In the genomic region with DNA sequence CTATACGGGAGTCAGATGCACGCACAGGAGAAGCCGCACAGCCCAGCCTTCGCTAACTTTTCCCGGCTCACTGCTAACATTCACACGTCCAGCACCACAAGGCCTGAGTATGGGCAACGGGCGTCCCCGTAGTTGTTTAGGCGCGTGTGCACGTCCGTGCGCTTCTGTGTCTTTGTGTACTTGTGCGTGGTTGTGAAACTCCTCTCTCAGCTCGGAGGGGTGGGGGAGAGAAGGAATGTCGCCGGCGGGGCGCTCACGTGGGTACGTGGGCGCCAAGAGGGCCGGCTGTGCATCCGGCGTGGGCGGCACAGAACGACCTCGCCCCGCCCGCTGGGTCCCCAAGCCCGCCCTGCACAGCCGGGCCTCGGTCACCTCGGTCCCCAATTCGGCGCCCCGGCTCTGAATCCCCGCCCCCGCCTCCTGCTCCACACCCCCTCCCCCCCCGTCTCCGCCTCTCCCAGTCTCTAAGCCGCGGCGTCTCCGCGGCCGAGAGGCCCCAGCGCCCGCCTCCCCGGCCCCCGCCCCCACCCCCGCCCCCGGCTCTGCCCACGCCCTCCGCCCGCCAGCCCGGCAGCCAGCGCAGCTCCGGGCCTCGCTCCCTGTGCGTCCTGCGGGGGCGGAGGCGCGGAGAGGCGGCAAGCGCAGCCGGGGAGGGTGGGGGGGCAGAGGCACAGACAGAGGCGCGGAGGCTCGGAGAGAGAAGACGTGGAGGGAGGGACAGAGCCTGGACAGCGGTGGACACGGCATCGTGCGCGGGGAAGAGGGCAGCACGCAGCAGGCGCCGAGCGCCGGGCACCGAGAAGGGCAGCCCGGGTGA, we compare ENCODE assay signal across 1 cellular context.
TF ChIP-seq lines count a peak whose summit lies in the region.

Gene NAB2 (plus strand): TSS at position 673 of the 817 bp plus-strand sequence. CDS start 158 bp downstream, outside the sequence.

TF ChIP-seq in K562, 482 proteins besides CTCF, POLR2A, EP300 and RAD21 (continued from another document and continues in another):
- TF ChIP-seq ILK (tag; IDR thresholded peaks at IDR 0.05; ENCODE audit: borderline replicate concordance, low read depth) (no peak), ZNF444 (CRISPR knock-in tag; IDR thresholded peaks at IDR 0.05) (no peak), ZC3H8 (IDR thresholded peaks at IDR 0.05) (no peak), MTA3 (IDR thresholded peaks at IDR 0.05; ENCODE audit: borderline replicate concordance) (peak; percentile 77), HDAC3 (IDR thresholded peaks at IDR 0.05; ENCODE audit: borderline replicate concordance, partially characterized antibody) (no peak), ZNF311 (CRISPR knock-in tag; IDR thresholded peaks at IDR 0.05) (no peak; the same call in 1 of the 2 replicates), RBBP5 (IDR thresholded peaks at IDR 0.05; ENCODE audit: borderline replicate concordance, insufficient read depth, low read length, poor library complexity, severe bottlenecking) (peak; percentile 69), KLF6 (CRISPR knock-in tag; IDR thresholded peaks at IDR 0.05; ENCODE audit: borderline replicate concordance) (no peak), RNF2 (IDR thresholded peaks at IDR 0.05) (peak; percentile 81), ZNF778 (CRISPR knock-in tag; IDR thresholded peaks at IDR 0.05) (no peak), SIX5 (IDR thresholded peaks at IDR 0.05; ENCODE audit: borderline replicate concordance in 1 of 2, insufficient read depth in 1 of 2, low read depth in 1 of 2, low read length in 2 of 2) (no peak), HEY1 (CRISPR knock-in tag; IDR thresholded peaks at IDR 0.05; ENCODE audit: borderline replicate concordance) (no peak), BACH1 (tag; IDR thresholded peaks at IDR 0.05) (no peak), POLR2AphosphoS2 (IDR thresholded peaks at IDR 0.05; ENCODE audit: low read length) (no peak), RCOR1 (IDR thresholded peaks at IDR 0.05; ENCODE audit: borderline replicate concordance in 1 of 2, low read depth in 2 of 2, low read length in 2 of 2) (peak in 1 of 2 experiments; percentile 16; a peak in 2 of 4 replicates), HOMEZ (CRISPR knock-in tag; IDR thresholded peaks at IDR 0.05) (peak; percentile 32; the same call in 1 of the 2 replicates), BMI1 (IDR thresholded peaks at IDR 0.05; ENCODE audit: low read length) (no peak), TCFL5 (CRISPR knock-in tag; conservative IDR thresholded peaks at IDR 0.05) (no peak), NEUROD1 (IDR thresholded peaks at IDR 0.05; ENCODE audit: borderline replicate concordance, low read depth, low read length, partially characterized antibody) (peak; percentile 48), ZNF316 (IDR thresholded peaks at IDR 0.05) (no peak), POLR2H (tag; IDR thresholded peaks at IDR 0.05; ENCODE audit: low read depth) (no peak), YY1 (IDR thresholded peaks at IDR 0.05; ENCODE audit: borderline replicate concordance in 1 of 3, control insufficient read depth in 1 of 3, extremely low read depth in 1 of 3, insufficient read depth in 3 of 3, insufficient read length in 1 of 3, insufficient replicate concordance in 2 of 3, low read depth in 1 of 3, low read length in 2 of 3) (peak in 1 of 3 experiments; percentile 58), LEF1 (IDR thresholded peaks at IDR 0.05) (peak; percentile 54), ZNF140 (CRISPR knock-in tag; IDR thresholded peaks at IDR 0.05) (no peak), PTBP1 (IDR thresholded peaks at IDR 0.05; ENCODE audit: low read depth, low read length) (no peak), FOXK1 (CRISPR knock-in tag; IDR thresholded peaks at IDR 0.05; ENCODE audit: borderline replicate concordance) (no peak), PHTF2 (CRISPR knock-in tag; IDR thresholded peaks at IDR 0.05) (no peak), MEF2A (IDR thresholded peaks at IDR 0.05; ENCODE audit: control insufficient read depth, low read depth, low read length) (no peak), CHCHD3 (CRISPR knock-in tag; IDR thresholded peaks at IDR 0.05) (no peak), FOXP4 (CRISPR knock-in tag; IDR thresholded peaks at IDR 0.05; ENCODE audit: borderline replicate concordance) (no peak), ZBTB26 (CRISPR knock-in tag; IDR thresholded peaks at IDR 0.05) (no peak), SIN3A (IDR thresholded peaks at IDR 0.05; ENCODE audit: borderline replicate concordance in 2 of 2, control insufficient read depth in 1 of 2, low read depth in 2 of 2, low read length in 2 of 2) (peak; percentile 38 to 50; a peak in 2 of 4 replicates), ZNF347 (CRISPR knock-in tag; IDR thresholded peaks at IDR 0.05; ENCODE audit: low read depth) (no peak), NKRF (IDR thresholded peaks at IDR 0.05; ENCODE audit: borderline replicate concordance) (peak; percentile 81; the same call in 1 of the 2 replicates), TRIM25 (IDR thresholded peaks at IDR 0.05; ENCODE audit: borderline replicate concordance) (no peak; the same call in 1 of the 2 replicates), KAT7 (CRISPR knock-in tag; IDR thresholded peaks at IDR 0.05; ENCODE audit: borderline replicate concordance) (no peak), SMARCA5 (IDR thresholded peaks at IDR 0.05) (peak; percentile 43; the same call in 1 of the 2 replicates)
- TF ChIP-seq, protein P1, sequence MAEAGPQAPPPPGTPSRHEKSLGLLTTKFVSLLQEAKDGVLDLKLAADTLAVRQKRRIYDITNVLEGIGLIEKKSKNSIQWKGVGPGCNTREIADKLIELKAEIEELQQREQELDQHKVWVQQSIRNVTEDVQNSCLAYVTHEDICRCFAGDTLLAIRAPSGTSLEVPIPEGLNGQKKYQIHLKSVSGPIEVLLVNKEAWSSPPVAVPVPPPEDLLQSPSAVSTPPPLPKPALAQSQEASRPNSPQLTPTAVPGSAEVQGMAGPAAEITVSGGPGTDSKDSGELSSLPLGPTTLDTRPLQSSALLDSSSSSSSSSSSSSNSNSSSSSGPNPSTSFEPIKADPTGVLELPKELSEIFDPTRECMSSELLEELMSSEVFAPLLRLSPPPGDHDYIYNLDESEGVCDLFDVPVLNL (CRISPR knock-in tag; IDR thresholded peaks at IDR 0.05; ENCODE audit: low read depth), result 0 out of 2 replicates have a peak, but pooled peaks have one; percentile 50
- TF ChIP-seq, protein P2, sequence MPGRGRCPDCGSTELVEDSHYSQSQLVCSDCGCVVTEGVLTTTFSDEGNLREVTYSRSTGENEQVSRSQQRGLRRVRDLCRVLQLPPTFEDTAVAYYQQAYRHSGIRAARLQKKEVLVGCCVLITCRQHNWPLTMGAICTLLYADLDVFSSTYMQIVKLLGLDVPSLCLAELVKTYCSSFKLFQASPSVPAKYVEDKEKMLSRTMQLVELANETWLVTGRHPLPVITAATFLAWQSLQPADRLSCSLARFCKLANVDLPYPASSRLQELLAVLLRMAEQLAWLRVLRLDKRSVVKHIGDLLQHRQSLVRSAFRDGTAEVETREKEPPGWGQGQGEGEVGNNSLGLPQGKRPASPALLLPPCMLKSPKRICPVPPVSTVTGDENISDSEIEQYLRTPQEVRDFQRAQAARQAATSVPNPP (IDR thresholded peaks at IDR 0.05; ENCODE audit: borderline replicate concordance, insufficient read depth, insufficient read length), result no peak
- TF ChIP-seq, protein P3, sequence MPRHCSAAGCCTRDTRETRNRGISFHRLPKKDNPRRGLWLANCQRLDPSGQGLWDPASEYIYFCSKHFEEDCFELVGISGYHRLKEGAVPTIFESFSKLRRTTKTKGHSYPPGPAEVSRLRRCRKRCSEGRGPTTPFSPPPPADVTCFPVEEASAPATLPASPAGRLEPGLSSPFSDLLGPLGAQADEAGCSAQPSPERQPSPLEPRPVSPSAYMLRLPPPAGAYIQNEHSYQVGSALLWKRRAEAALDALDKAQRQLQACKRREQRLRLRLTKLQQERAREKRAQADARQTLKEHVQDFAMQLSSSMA (CRISPR knock-in tag; IDR thresholded peaks at IDR 0.05), result no peak
